In genomic region chr1:24472527-24473251, GRCh38 we compare ENCODE assay signal across 20 cellular contexts.
"Had no signal": no experiment of that assay in that cellular context is flagged by ENCODE, and none has a peak within 500 bp of the region (broad histone marks: within the 10 kb centered on the region; RNA-seq: fewer than 3 reads in every experiment).

No MANE protein-coding gene starts in this region.

- DNase-seq: activated CD4-positive, alpha-beta T cell treated with anti-CD3 and anti-CD28 coated beads for 1 hour; activated CD4-positive, alpha-beta T cell treated with anti-CD3 and anti-CD28 coated beads, Interleukin-2, amount 50 U/mL, for 1 hour; activated CD8-positive, alpha-beta T cell treated with anti-CD3 and anti-CD28 coated beads, Interleukin-2, amount 10 ng/mL, durations not matched to agents 7 days and 5 days; activated gamma-delta T cell; adrenal gland; effector memory CD4-positive, alpha-beta T cell; glutamatergic neuron; hippocampal formation; left ventricle myocardium inferior; stimulated activated CD4-positive, alpha-beta T cell treated with anti-CD3 and anti-CD28 coated beads, Interleukin-2, amount 100 ng/mL, for 48 hours; stimulated activated naive CD4-positive, alpha-beta T cell; WERI-Rb-1 had no signal

- H3K27ac ChIP-seq: adrenal gland, ascending aorta, esophagus muscularis mucosa, left ventricle myocardium inferior, parathyroid adenoma, WERI-Rb-1 had no signal

- H3K27ac Mint-ChIP-seq: activated CD8-positive, alpha-beta T cell treated with anti-CD3 and anti-CD28 coated beads, Interleukin-2, amount 10 ng/mL, durations not matched to agents 7 days and 5 days; activated naive CD4-positive, alpha-beta T cell treated with anti-CD3 and anti-CD28 coated beads, Interleukin-2, amount 50 U/mL, for 24 hours; activated T-helper 1 cell treated with anti-CD3 and anti-CD28 coated beads, Interleukin-12 subunit alpha, Interleukin-12 subunit beta, Interleukin-2, Interleukin-4 antibody, amounts not matched to agents 30 ng/mL and 10 ng/mL and 1 ng/mL, durations not matched to agents 14 hours and 24 hours and 36 hours; mesothelial cell of epicardium; nephron had no signal

- H3K27me3 ChIP-seq: adrenal gland, ascending aorta, esophagus muscularis mucosa had no signal

- H3K4me1 ChIP-seq: adrenal gland, ascending aorta, esophagus muscularis mucosa, left ventricle myocardium inferior, parathyroid adenoma had no signal

- H3K4me3 Mint-ChIP-seq: activated CD8-positive, alpha-beta T cell treated with anti-CD3 and anti-CD28 coated beads, Interleukin-2, amount 10 ng/mL, durations not matched to agents 7 days and 5 days; activated naive CD4-positive, alpha-beta T cell treated with anti-CD3 and anti-CD28 coated beads, Interleukin-2, amount 50 U/mL, for 24 hours; activated T-helper 1 cell treated with anti-CD3 and anti-CD28 coated beads, Interleukin-12 subunit alpha, Interleukin-12 subunit beta, Interleukin-2, Interleukin-4 antibody, amounts not matched to agents 30 ng/mL and 10 ng/mL and 1 ng/mL, durations not matched to agents 14 hours and 24 hours and 36 hours; central memory CD8-positive, alpha-beta T cell; mesothelial cell of epicardium; nephron had no signal

- H3K4me3 ChIP-seq: adrenal gland, ascending aorta, esophagus muscularis mucosa, left ventricle myocardium inferior had no signal

- H3K4me1 Mint-ChIP-seq: central memory CD8-positive, alpha-beta T cell; nephron had no signal

- H3K9me3 Mint-ChIP-seq: activated naive CD4-positive, alpha-beta T cell treated with anti-CD3 and anti-CD28 coated beads, Interleukin-2, amount 50 U/mL, for 24 hours; activated T-helper 1 cell treated with anti-CD3 and anti-CD28 coated beads, Interleukin-12 subunit alpha, Interleukin-12 subunit beta, Interleukin-2, Interleukin-4 antibody, amounts not matched to agents 30 ng/mL and 10 ng/mL and 1 ng/mL, durations not matched to agents 14 hours and 24 hours and 36 hours; central memory CD8-positive, alpha-beta T cell; mesothelial cell of epicardium; nephron had no signal

- H3K9me3 ChIP-seq: adrenal gland, ascending aorta, esophagus muscularis mucosa, left ventricle myocardium inferior had no signal

- ATAC-seq: activated CD8-positive, alpha-beta T cell treated with anti-CD3 and anti-CD28 coated beads, Interleukin-2, amount 10 ng/mL, durations not matched to agents 7 days and 5 days had no signal

- H3K27me3 Mint-ChIP-seq: activated naive CD4-positive, alpha-beta T cell treated with anti-CD3 and anti-CD28 coated beads, Interleukin-2, amount 50 U/mL, for 24 hours; central memory CD8-positive, alpha-beta T cell had no signal

- H3K36me3 ChIP-seq: adrenal gland, ascending aorta, WERI-Rb-1 had no signal
